In genomic region chr6:76000629-76001028, GRCh38 we compare ENCODE assay signal across 23 cellular contexts.
DNase-seq lines count a peak whose midpoint lies in the region; ATAC-seq, FAIRE-seq and TF ChIP-seq lines count a peak whose summit lies in the region.
"Had no signal": no experiment of that assay in that cellular context is flagged by ENCODE, and none has a peak within 500 bp of the region (broad histone marks: within the 10 kb centered on the region; RNA-seq: fewer than 3 reads in every experiment).

No MANE protein-coding gene starts in this region.

- no peaks in the 10 kb centered on the region for H3K4me1 Mint-ChIP-seq in natural killer cell treated with Interleukin-12 subunit alpha and Interleukin-12 subunit beta and Interleukin-15 and Interleukin-18, amount 100 ng/mL, for 72 hours (ENCODE audit: low read depth in 2 of 2)
- no peaks in the 10 kb centered on the region for H3K4me1 Mint-ChIP-seq in activated CD4-positive, alpha-beta memory T cell treated with anti-CD3 and anti-CD28 coated beads, Interleukin-2, amount 10 ng/mL, durations not matched to agents 7 days and 5 days
- H3K4me1 Mint-ChIP-seq: CD14-positive monocyte had no signal

- H3K9me3 Mint-ChIP-seq in natural killer cell treated with Interleukin-12 subunit alpha and Interleukin-12 subunit beta and Interleukin-15 and Interleukin-18, amount 100 ng/mL, for 72 hours: peaks cover 3% of the 10 kb centered on the region
- H3K9me3 Mint-ChIP-seq in activated CD4-positive, alpha-beta memory T cell treated with anti-CD3 and anti-CD28 coated beads, Interleukin-2, amount 10 ng/mL, durations not matched to agents 7 days and 5 days: no peaks in the 10 kb centered on the region
- H3K9me3 Mint-ChIP-seq: CD4-positive, alpha-beta T cell; CD8-positive, alpha-beta T cell had no signal

- no peak overlapping the region for H3K4me2 ChIP-seq in GM12878 (ENCODE audit: control insufficient read depth, insufficient read depth)
- H3K4me2 ChIP-seq: BLaER1 had no signal

- no peaks in the 10 kb centered on the region for H3K36me3 ChIP-seq in GM12878 (ENCODE audit: control insufficient read depth in 2 of 2, insufficient read depth in 2 of 2, low read length in 1 of 2)
- H3K36me3 ChIP-seq: BE2C, BLaER1 had no signal

- no TSS peak for BruUV-seq in GM12878 (replicated peaks; lab: Mats Ljungman, UMichigan)

- SMC1A ChIA-PET in GM12878 (lab: Charles Lee; ENCODE audit: uncharacterized antibody, unreplicated experiment): no interaction called here

- WGBS in GM12878 (ENCODE audit: insufficient coverage, insufficient replicate concordance, low lambda C conversion rate, missing lambda C conversion rate): 27% methylated on average over 5 of the region's 5 CpGs

- POLR2A ChIA-PET in GM12878 (lab: Charles Lee): no interaction called here
- POLR2A ChIA-PET in activated CD4-positive, alpha-beta memory T cell treated with anti-CD3 and anti-CD28 coated beads, Interleukin-2, amount 10 ng/mL, durations not matched to agents 7 days and 5 days (lab: Charles Lee): no interaction called here

- ATAC-seq in HG03432 (IDR thresholded peaks at IDR 0.05; ENCODE audit: unreplicated experiment): peak; percentile 38
- ATAC-seq in GM12878: peak; percentile 60
- ATAC-seq in natural killer cell treated with Interleukin-12 subunit alpha and Interleukin-12 subunit beta and Interleukin-15 and Interleukin-18, amount 100 ng/mL, for 72 hours: no peak
- ATAC-seq: CD8-positive, alpha-beta T cell had no signal

- H3K79me2 ChIP-seq in GM12878 (ENCODE audit: control insufficient read depth, insufficient read depth, low read length): no peaks in the 10 kb centered on the region

- no peak overlapping the region for H3K27ac Mint-ChIP-seq in natural killer cell treated with Interleukin-12 subunit alpha and Interleukin-12 subunit beta and Interleukin-15 and Interleukin-18, amount 100 ng/mL, for 72 hours
- no peak overlapping the region for H3K27ac Mint-ChIP-seq in activated CD4-positive, alpha-beta memory T cell treated with anti-CD3 and anti-CD28 coated beads, Interleukin-2, amount 10 ng/mL, durations not matched to agents 7 days and 5 days
- H3K27ac Mint-ChIP-seq: CD14-positive monocyte; CD4-positive, alpha-beta T cell; CD8-positive, alpha-beta T cell had no signal

- no peaks in the 10 kb centered on the region for H4K20me1 ChIP-seq in GM12878 (ENCODE audit: control insufficient read depth, insufficient read depth)
- H4K20me1 ChIP-seq: BLaER1 had no signal

- H3K9ac ChIP-seq in GM12878 (ENCODE audit: control insufficient read depth, insufficient read depth, low read length): no peak overlapping the region
- H3K9ac ChIP-seq: BLaER1 had no signal

- CTCF ChIA-PET in GM12878 (lab: Yijun Ruan, JAX): interaction anchor here (1.6 kb wide), 1 partner anchor 66 kb away, joined by 3 read pairs; no protein-coding TSS in a partner anchor
- CTCF ChIA-PET in activated CD4-positive, alpha-beta memory T cell treated with anti-CD3 and anti-CD28 coated beads, Interleukin-2, amount 10 ng/mL, durations not matched to agents 7 days and 5 days (lab: Charles Lee): no interaction called here

- RAD21 ChIA-PET in GM12878 (lab: Charles Lee; ENCODE audit: unreplicated experiment): no interaction called here

- DNase-seq in GM12878 (ENCODE audit: low read depth, low spot score) (peak; percentile 3), HuH-7.5 (ENCODE audit: low spot score) (no peak)
- no peak for DNase-seq in natural killer cell treated with Interleukin-12 subunit alpha and Interleukin-12 subunit beta and Interleukin-15 and Interleukin-18, amount 100 ng/mL, for 72 hours (ENCODE audit: low spot score)
- DNase-seq in activated CD4-positive, alpha-beta memory T cell treated with anti-CD3 and anti-CD28 coated beads, Interleukin-2, amount 10 ng/mL, durations not matched to agents 7 days and 5 days: no peak
- DNase-seq: 8988T; ACHN; BE2C; C1 segment of cervical spinal cord; Caco-2; Calu3; CD4-positive, alpha-beta T cell; CD8-positive, alpha-beta T cell; DMS53; DMS79; DND-41; EL; GDM1 had no signal

- no peak overlapping the region for H3K4me3 ChIP-seq in GM12878
- H3K4me3 ChIP-seq: BLaER1 had no signal

- H3K27ac ChIP-seq in GM12878 (ENCODE audit: control insufficient read depth, insufficient read depth): no peak overlapping the region
- H3K27ac ChIP-seq: BLaER1 had no signal

- no peaks in the 10 kb centered on the region for H3K36me3 Mint-ChIP-seq in natural killer cell treated with Interleukin-12 subunit alpha and Interleukin-12 subunit beta and Interleukin-15 and Interleukin-18, amount 100 ng/mL, for 72 hours
- no peaks in the 10 kb centered on the region for H3K36me3 Mint-ChIP-seq in activated CD4-positive, alpha-beta memory T cell treated with anti-CD3 and anti-CD28 coated beads, Interleukin-2, amount 10 ng/mL, durations not matched to agents 7 days and 5 days (ENCODE audit: low read depth)
- H3K36me3 Mint-ChIP-seq: CD14-positive monocyte; CD8-positive, alpha-beta T cell had no signal

- TF ChIP-seq POLR2A in GM12878 (IDR thresholded peaks at IDR 0.05; ENCODE audit: low read depth, low read length): no peak

- no peaks in the 10 kb centered on the region for H3K27me3 Mint-ChIP-seq in natural killer cell treated with Interleukin-12 subunit alpha and Interleukin-12 subunit beta and Interleukin-15 and Interleukin-18, amount 100 ng/mL, for 72 hours
- peaks cover 1% of the 10 kb centered on the region for H3K27me3 Mint-ChIP-seq in activated CD4-positive, alpha-beta memory T cell treated with anti-CD3 and anti-CD28 coated beads, Interleukin-2, amount 10 ng/mL, durations not matched to agents 7 days and 5 days
- H3K27me3 Mint-ChIP-seq: CD4-positive, alpha-beta T cell had no signal

- no peak for TF ChIP-seq RAD21 in GM12878 (IDR thresholded peaks at IDR 0.05; ENCODE audit: insufficient read depth, low read depth, low read length)

- no peaks in the 10 kb centered on the region for H3K27me3 ChIP-seq in GM12878 (replicated peaks in 1 of 2; ENCODE audit: control insufficient read depth in 2 of 2, insufficient read depth in 2 of 2, low read length in 1 of 2)
- H3K27me3 ChIP-seq: BE2C, BLaER1 had no signal

- no peak overlapping the region for H2AFZ ChIP-seq in GM12878 (ENCODE audit: control insufficient read depth, low read depth, low read length)

- no peak for TF ChIP-seq CTCF in GM12878 (IDR thresholded peaks at IDR 0.05 in 2 of 3, conservative IDR thresholded peaks at IDR 0.05 in 1 of 3; ENCODE audit: control insufficient read depth in 2 of 3, extremely low read depth in 1 of 3, insufficient read depth in 1 of 3, low read depth in 3 of 3, low read length in 3 of 3)

- H3K4me3 Mint-ChIP-seq in natural killer cell treated with Interleukin-12 subunit alpha and Interleukin-12 subunit beta and Interleukin-15 and Interleukin-18, amount 100 ng/mL, for 72 hours: no peak overlapping the region
- no peak overlapping the region for H3K4me3 Mint-ChIP-seq in activated CD4-positive, alpha-beta memory T cell treated with anti-CD3 and anti-CD28 coated beads, Interleukin-2, amount 10 ng/mL, durations not matched to agents 7 days and 5 days
- H3K4me3 Mint-ChIP-seq: CD14-positive monocyte; CD4-positive, alpha-beta T cell; CD8-positive, alpha-beta T cell had no signal

- H3K4me1 ChIP-seq in GM12878 (ENCODE audit: control insufficient read depth, insufficient read depth, low read length): no peaks in the 10 kb centered on the region
- H3K4me1 ChIP-seq: BE2C, BLaER1, Caco-2 had no signal

- in situ Hi-C loops in GM12878 (cut with MboI): no loop called here

- no peak for FAIRE-seq in GM12878 (lab: Jason Lieb, UNC)
- FAIRE-seq: A204.1, D721Med, GM12891 had no signal

- no peaks in the 10 kb centered on the region for H3K9me3 ChIP-seq in GM12878 (replicated peaks; ENCODE audit: control insufficient read depth, insufficient read depth, low read length)
- H3K9me3 ChIP-seq: BE2C, BLaER1, Caco-2 had no signal

- no peak for TF ChIP-seq EP300 in GM12878 (IDR thresholded peaks at IDR 0.05; ENCODE audit: borderline replicate concordance in 1 of 2, control insufficient read depth in 1 of 2, low read depth in 2 of 2, low read length in 2 of 2)

- intact Hi-C loops in GM12878 (cut with micrococcal nuclease; ENCODE audit: unreplicated experiment): no loop called here

TF ChIP-seq in GM12878, 131 proteins besides CTCF, POLR2A, EP300 and RAD21:
- TF ChIP-seq BHLHE40 (IDR thresholded peaks at IDR 0.05; ENCODE audit: borderline replicate concordance in 1 of 2, low read depth in 2 of 2, low read length in 1 of 2): peak in 1 of 2 experiments; percentile 46; a peak in 1 of 4 replicates
- peak; percentile 15; the same call in 1 of the 2 replicates for TF ChIP-seq RAD51 (IDR thresholded peaks at IDR 0.05)
- no peak for TF ChIP-seq MTA2 (IDR thresholded peaks at IDR 0.05; ENCODE audit: low read depth)

Comparison
In these comparisons a context has a peak if more than half of its experiments do, and no peak if none do; other contexts are left out.
1. ATAC-seq: peak in HG03432 (single experiment) and GM12878 (single experiment); none in natural killer cell treated with Interleukin-12 subunit alpha and Interleukin-12 subunit beta and Interleukin-15 and Interleukin-18, amount 100 ng/mL, for 72 hours (0 of 2).